ENCODE assay signal across 25 cellular contexts in the genomic region with DNA sequence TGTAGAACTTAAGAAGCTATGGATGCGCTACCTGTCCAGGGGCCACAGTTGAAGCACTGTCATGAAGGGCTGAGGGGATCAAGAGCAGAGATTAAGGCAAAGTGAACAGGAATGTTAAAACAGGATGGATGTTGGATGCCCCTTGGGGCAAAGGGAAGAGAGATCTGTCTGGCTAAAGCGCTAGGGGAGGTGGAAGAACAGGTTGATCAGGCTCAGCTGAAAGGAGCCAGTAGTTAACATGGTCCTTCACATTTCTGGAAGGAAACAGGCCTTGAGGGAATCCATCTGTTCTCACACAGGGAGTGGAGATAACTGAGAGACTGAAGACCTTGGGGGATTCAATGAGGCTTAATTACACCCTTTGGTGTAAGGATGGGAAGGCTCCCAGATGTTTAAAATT. TPM values are rescaled to one million over a fixed set of nuclear protein-coding genes. Genes with fewer than 3 reads are reported as not detected.
DNase-seq lines count a peak whose midpoint lies in the region; ATAC-seq and TF ChIP-seq lines count a peak whose summit lies in the region.
"Had no signal": no experiment of that assay in that cellular context is flagged by ENCODE, and none has a peak within 500 bp of the region (broad histone marks: within the 10 kb centered on the region; RNA-seq: fewer than 3 reads in every experiment).

No MANE protein-coding gene starts in this region.

- no peak overlapping the region for H3K4me3 Mint-ChIP-seq in activated naive CD4-positive, alpha-beta T cell treated with anti-CD3 and anti-CD28 coated beads, Interleukin-2, amount 10 ng/mL, durations not matched to agents 7 days and 5 days
- H3K4me3 Mint-ChIP-seq: natural killer cell had no signal

- H3K27me3 Mint-ChIP-seq in activated naive CD4-positive, alpha-beta T cell treated with anti-CD3 and anti-CD28 coated beads, Interleukin-2, amount 10 ng/mL, durations not matched to agents 7 days and 5 days: no peaks in the 10 kb centered on the region

- WGBS in suprapubic skin: 59% methylated on average over 2 of the region's 2 CpGs

- ATAC-seq in HG02981 (IDR thresholded peaks at IDR 0.05; ENCODE audit: unreplicated experiment): no peak
- ATAC-seq: body of pancreas, left colon, natural killer cell, right cardiac atrium, upper lobe of right lung had no signal

- H3K9me3 ChIP-seq in suprapubic skin: no peaks in the 10 kb centered on the region
- H3K9me3 ChIP-seq: BE2C, body of pancreas, colonic mucosa, ovary, SK-N-SH, stomach, upper lobe of right lung had no signal

- H3K9me3 Mint-ChIP-seq in activated naive CD4-positive, alpha-beta T cell treated with anti-CD3 and anti-CD28 coated beads, Interleukin-2, amount 10 ng/mL, durations not matched to agents 7 days and 5 days: no peaks in the 10 kb centered on the region
- H3K9me3 Mint-ChIP-seq: natural killer cell had no signal

- H3K27ac ChIP-seq in suprapubic skin: no peak overlapping the region
- H3K27ac ChIP-seq: body of pancreas, colonic mucosa, ovary, stomach, upper lobe of right lung had no signal

- H3K36me3 ChIP-seq in suprapubic skin: no peaks in the 10 kb centered on the region
- H3K36me3 ChIP-seq: BE2C, colonic mucosa, ovary, stomach, upper lobe of right lung had no signal

- no peak overlapping the region for H3K27ac Mint-ChIP-seq in activated naive CD4-positive, alpha-beta T cell treated with anti-CD3 and anti-CD28 coated beads, Interleukin-2, amount 10 ng/mL, durations not matched to agents 7 days and 5 days
- H3K27ac Mint-ChIP-seq: natural killer cell had no signal

- no peaks in the 10 kb centered on the region for H3K4me1 ChIP-seq in suprapubic skin
- H3K4me1 ChIP-seq: body of pancreas, colonic mucosa, stomach, upper lobe of right lung had no signal

- H3K36me3 Mint-ChIP-seq in activated naive CD4-positive, alpha-beta T cell treated with anti-CD3 and anti-CD28 coated beads, Interleukin-2, amount 10 ng/mL, durations not matched to agents 7 days and 5 days: no peaks in the 10 kb centered on the region
- H3K36me3 Mint-ChIP-seq: natural killer cell had no signal

- H3K4me3 ChIP-seq in suprapubic skin: no peak overlapping the region
- H3K4me3 ChIP-seq: body of pancreas, colonic mucosa, ovary, stomach, upper lobe of right lung had no signal

- no peak for TF ChIP-seq POLR2A in suprapubic skin (IDR thresholded peaks at IDR 0.05)

- peaks cover under 1% of the 10 kb centered on the region for H3K27me3 ChIP-seq in suprapubic skin
- H3K27me3 ChIP-seq: body of pancreas, colonic mucosa, ovary had no signal

- CTCF ChIA-PET in activated naive CD4-positive, alpha-beta T cell treated with anti-CD3 and anti-CD28 coated beads, Interleukin-2, amount 10 ng/mL, durations not matched to agents 7 days and 5 days (lab: Charles Lee): no interaction called here

- no peaks in the 10 kb centered on the region for H3K4me1 Mint-ChIP-seq in activated naive CD4-positive, alpha-beta T cell treated with anti-CD3 and anti-CD28 coated beads, Interleukin-2, amount 10 ng/mL, durations not matched to agents 7 days and 5 days
- H3K4me1 Mint-ChIP-seq: natural killer cell had no signal

- TF ChIP-seq CTCF in suprapubic skin (IDR thresholded peaks at IDR 0.05): no peak

- TF ChIP-seq EP300 in suprapubic skin (IDR thresholded peaks at IDR 0.05): no peak

- peak; percentile 69 for DNase-seq in NCI-H748 (lab: John Stamatoyannopoulos, UW; ENCODE audit: unreplicated experiment)
- DNase-seq in NCI-H748 treated with DMSO at 0.1 percent for 48 hours (lab: John Stamatoyannopoulos, UW): no peak
- DNase-seq in NCI-H526 treated with DMSO at 0.1 percent for 48 hours (lab: John Stamatoyannopoulos, UW): peak; percentile 23
- peak; percentile 15 for DNase-seq in iPS-NIHi7 (ENCODE audit: extremely low spot score)
- no peak for DNase-seq in T1000 (lab: John Stamatoyannopoulos, UW)
- no peak for DNase-seq in activated naive CD4-positive, alpha-beta T cell treated with anti-CD3 and anti-CD28 coated beads, Interleukin-2, amount 10 ng/mL, durations not matched to agents 7 days and 5 days
- no peak for DNase-seq in suprapubic skin (ENCODE audit: low spot score in 2 of 2)
- DNase-seq: activated CD4-positive, alpha-beta T cell treated with anti-CD3 and anti-CD28 coated beads, Interleukin-2, amount 50 U/mL, for 48 hours; BE2C; body of pancreas; colonic mucosa; left colon; midbrain; natural killer cell; NCI-H1417 treated with DMSO at 0.1 percent for 48 hours; ovary; right cardiac atrium; RPMI8226; SK-N-SH; stomach; upper lobe of right lung had no signal

RNA-seq across cellular contexts. Expression of a gene that starts 5.9 kb away (rescaled TPM):
- under 1 TPM in 1 of 4 donors, not detected in 3; 0.42 TPM for total RNA-seq in suprapubic skin
- total RNA-seq: body of pancreas; MCF 10A; natural killer cell; NCI-H460; ovary; T-helper 2 cell treated with Interferon-gamma antibody and Interleukin-4, amounts not matched to agents 100 ng/mL and 5 ng/mL, for 36 hours had no signal

Comparison
In these comparisons a context has a peak if more than half of its experiments do, and no peak if none do; other contexts are left out.
1. DNase-seq: peak in NCI-H748 (single experiment), NCI-H526 treated with DMSO at 0.1 percent for 48 hours (single experiment) and iPS-NIHi7 (single experiment); none in NCI-H748 treated with DMSO at 0.1 percent for 48 hours (single experiment), T1000 (single experiment), activated naive CD4-positive, alpha-beta T cell treated with anti-CD3 and anti-CD28 coated beads, Interleukin-2, amount 10 ng/mL, durations not matched to agents 7 days and 5 days (single experiment) and suprapubic skin (0 of 2).